ENCODE assay signal across 23 cellular contexts in the genomic region with DNA sequence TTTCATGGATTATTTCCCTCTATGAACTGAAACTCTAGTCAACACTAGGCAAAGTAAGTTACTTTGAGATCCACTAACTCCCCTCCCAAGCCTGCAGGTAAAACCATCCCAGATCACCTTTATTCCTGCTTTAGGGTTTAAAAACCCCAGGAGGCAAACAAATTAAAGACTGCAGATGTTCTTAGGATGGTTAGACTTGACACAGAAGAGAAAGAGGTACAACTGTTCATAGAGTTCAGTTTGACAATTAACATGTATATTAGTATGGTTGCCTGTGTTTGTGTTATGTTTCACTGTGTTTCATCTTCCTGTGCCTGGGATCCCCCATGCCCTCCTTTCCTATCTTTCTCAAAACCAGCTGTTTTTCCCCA. TPM values are rescaled to one million over a fixed set of nuclear protein-coding genes. Genes with fewer than 3 reads are reported as not detected.
DNase-seq lines count a peak whose midpoint lies in the region; ATAC-seq and TF ChIP-seq lines count a peak whose summit lies in the region.
"Had no signal": no experiment of that assay in that cellular context is flagged by ENCODE, and none has a peak within 500 bp of the region (broad histone marks: within the 10 kb centered on the region; RNA-seq: fewer than 3 reads in every experiment).

No MANE protein-coding gene starts in this region.

- H3K18ac ChIP-seq in IMR-90 (ENCODE audit: low read depth, low read length), result no peak overlapping the region

- H3K4me1 ChIP-seq in IMR-90 (ENCODE audit: control insufficient read depth, insufficient read depth, low read length), result peaks cover 28% of the 10 kb centered on the region
- peaks cover 42 to 68% of the 10 kb centered on the region in 2 donors for H3K4me1 ChIP-seq in mucosa of rectum (ENCODE audit: control insufficient read depth in 2 of 2, insufficient read depth in 2 of 2, low read length in 2 of 2)
- H3K4me1 ChIP-seq in right cardiac atrium (ENCODE audit: control insufficient read depth, insufficient read depth, low read length), result peaks cover 28% of the 10 kb centered on the region
- peaks cover 95% of the 10 kb centered on the region for H3K4me1 ChIP-seq in left ventricle myocardium inferior

- peaks cover 43% of the 10 kb centered on the region for H3K9me1 ChIP-seq in IMR-90 (ENCODE audit: insufficient read depth, low read length)

- H2BK120ac ChIP-seq in IMR-90 (ENCODE audit: low read depth, low read length), result no peak overlapping the region

- no peak overlapping the region for H2AFZ ChIP-seq in IMR-90 (replicated peaks; ENCODE audit: low read length, poor library complexity)

- peaks cover 0 to 2% (median 0%) of the 10 kb centered on the region in 7 donors for H3K9me3 Mint-ChIP-seq in CD14-positive monocyte
- no peaks in the 10 kb centered on the region for H3K9me3 Mint-ChIP-seq in dendritic cell treated with granulocyte-macrophage colony-stimulating factor and Interleukin-4, amounts not matched to agents 40 ng/mL and 50 ng/mL, for 4 days
- H3K9me3 Mint-ChIP-seq: brain, endodermal cell had no signal

- TF ChIP-seq CTCF in CD14-positive monocyte (IDR thresholded peaks at IDR 0.05), result no peak
- TF ChIP-seq CTCF in IMR-90 (conservative IDR thresholded peaks at IDR 0.05; ENCODE audit: low read depth, low read length), result no peak
- no peak for TF ChIP-seq CTCF in left ventricle myocardium inferior (IDR thresholded peaks at IDR 0.05; ENCODE audit: borderline replicate concordance)

- peaks cover 23 to 26% of the 10 kb centered on the region in 2 donors for H3K36me3 Mint-ChIP-seq in CD14-positive monocyte
- H3K36me3 Mint-ChIP-seq in dendritic cell treated with granulocyte-macrophage colony-stimulating factor and Interleukin-4, amounts not matched to agents 40 ng/mL and 50 ng/mL, for 4 days (ENCODE audit: low read depth), result peaks cover 89% of the 10 kb centered on the region
- H3K36me3 Mint-ChIP-seq: brain had no signal

- H4K20me1 ChIP-seq in IMR-90 (ENCODE audit: insufficient read depth, low read length), result peaks cover 57% of the 10 kb centered on the region

- H3K27ac Mint-ChIP-seq in CD14-positive monocyte, result peak overlapping the region in 4 of 7 donors; percentile 22 to 80 (median 48)
- H3K27ac Mint-ChIP-seq in dendritic cell treated with granulocyte-macrophage colony-stimulating factor and Interleukin-4, amounts not matched to agents 40 ng/mL and 50 ng/mL, for 4 days, result peak overlapping the region; percentile 46
- H3K27ac Mint-ChIP-seq: brain, endodermal cell had no signal

- dilution Hi-C loops in IMR-90 (cut with HindIII; ENCODE audit: low sequenced_read_pairs, unreplicated experiment), result no loop called here

- H4K91ac ChIP-seq in IMR-90 (ENCODE audit: insufficient read depth, low read depth, low read length), result no peak overlapping the region

- H2BK20ac ChIP-seq in IMR-90 (ENCODE audit: low read depth, low read length), result no peak overlapping the region

- no peak for TF ChIP-seq POLR2A in IMR-90 (IDR thresholded peaks at IDR 0.05; ENCODE audit: low read depth, low read length)

- H3K79me1 ChIP-seq in IMR-90 (ENCODE audit: low read depth in 1 of 2, low read length in 2 of 2), result peaks cover 33 to 92% of the 10 kb centered on the region in 2 experiments

- H3K4me2 ChIP-seq in IMR-90 (ENCODE audit: low read depth, low read length), result no peak overlapping the region

- no peak overlapping the region for H3K27ac ChIP-seq in IMR-90 (ENCODE audit: insufficient read depth, low read length)
- peak overlapping the region; percentile 6 to 78 for H3K27ac ChIP-seq in mucosa of rectum (ENCODE audit: low read depth in 2 of 2, low read length in 2 of 2)
- H3K27ac ChIP-seq in right cardiac atrium (ENCODE audit: low read length), result no peak overlapping the region
- no peak overlapping the region for H3K27ac ChIP-seq in left ventricle myocardium inferior (replicated peaks)
- H3K27ac ChIP-seq: suprapubic skin had no signal

- H3K4me3 ChIP-seq in IMR-90 (ENCODE audit: insufficient read depth, low read depth, low read length), result no peak overlapping the region
- no peak overlapping the region for H3K4me3 ChIP-seq in mucosa of rectum (ENCODE audit: low read length in 2 of 2)
- no peak overlapping the region for H3K4me3 ChIP-seq in right cardiac atrium (ENCODE audit: low read length)
- H3K4me3 ChIP-seq in left ventricle myocardium inferior, result no peak overlapping the region
- H3K4me3 ChIP-seq: GM12878, lung, suprapubic skin had no signal

- no peak overlapping the region for H3K4ac ChIP-seq in IMR-90 (ENCODE audit: low read depth, low read length)

- H3K36me3 ChIP-seq in IMR-90 (ENCODE audit: control insufficient read depth, insufficient read depth, low read length) (no peaks in the 10 kb centered on the region), mucosa of rectum (ENCODE audit: control insufficient read depth in 2 of 2, insufficient read depth in 2 of 2, low read length in 2 of 2) (peaks cover 0 to 2% of the 10 kb centered on the region in 2 donors), left ventricle myocardium inferior (no peaks in the 10 kb centered on the region)
- H3K36me3 ChIP-seq: suprapubic skin had no signal

- H3K4me3 Mint-ChIP-seq in CD14-positive monocyte, result no peak overlapping the region
- H3K4me3 Mint-ChIP-seq in dendritic cell treated with granulocyte-macrophage colony-stimulating factor and Interleukin-4, amounts not matched to agents 40 ng/mL and 50 ng/mL, for 4 days, result no peak overlapping the region
- H3K4me3 Mint-ChIP-seq: brain, endodermal cell had no signal

- peaks cover 0 to 5% (median 0%) of the 10 kb centered on the region in 3 donors for H3K27me3 Mint-ChIP-seq in CD14-positive monocyte (ENCODE audit: low read depth in 3 of 3)
- H3K27me3 Mint-ChIP-seq in dendritic cell treated with granulocyte-macrophage colony-stimulating factor and Interleukin-4, amounts not matched to agents 40 ng/mL and 50 ng/mL, for 4 days, result no peaks in the 10 kb centered on the region

- H2BK5ac ChIP-seq in IMR-90 (ENCODE audit: low read depth, low read length, poor library complexity, severe bottlenecking), result no peak overlapping the region

- no peak for TF ChIP-seq RAD21 in IMR-90 (IDR thresholded peaks at IDR 0.05; ENCODE audit: low read length)

- no peak overlapping the region for H4K5ac ChIP-seq in IMR-90 (ENCODE audit: low read depth, low read length)

- H3K27me3 ChIP-seq in IMR-90 (ENCODE audit: control insufficient read depth, insufficient read depth, low read length) (no peaks in the 10 kb centered on the region), mucosa of rectum (ENCODE audit: control insufficient read depth in 2 of 2, insufficient read depth in 2 of 2, low read length in 2 of 2) (no peaks in the 10 kb centered on the region), right cardiac atrium (ENCODE audit: control insufficient read depth, insufficient read depth) (no peaks in the 10 kb centered on the region), left ventricle myocardium inferior (ENCODE audit: low read depth) (no peaks in the 10 kb centered on the region)
- H3K27me3 ChIP-seq: suprapubic skin had no signal

- no peak overlapping the region for H3K14ac ChIP-seq in IMR-90 (replicated peaks; ENCODE audit: low read depth, low read length)

- H3K4me1 Mint-ChIP-seq in CD14-positive monocyte, result peaks cover 67% of the 10 kb centered on the region
- peaks cover 90% of the 10 kb centered on the region for H3K4me1 Mint-ChIP-seq in dendritic cell treated with granulocyte-macrophage colony-stimulating factor and Interleukin-4, amounts not matched to agents 40 ng/mL and 50 ng/mL, for 4 days (ENCODE audit: low read depth)

- no peak overlapping the region for H4K8ac ChIP-seq in IMR-90 (ENCODE audit: low read depth in 2 of 2, low read length in 2 of 2)

- no peak overlapping the region for H2AK5ac ChIP-seq in IMR-90 (ENCODE audit: low read depth, low read length)

- in situ Hi-C loops in IMR-90 (cut with MboI; ENCODE audit: low sequenced_read_pairs), result no loop called here

- DNase-seq in CD14-positive monocyte (ENCODE audit: low spot score) (no peak), IMR-90 (no peak), cerebellar nuclear complex (lab: John Stamatoyannopoulos, UW) (no peak), activated T-cell treated with anti-CD3 and anti-CD28 coated beads for 4 hours (no peak), right cardiac atrium (no peak), left ventricle myocardium inferior (no peak)
- DNase-seq: activated CD4-positive, alpha-beta T cell treated with anti-CD3 and anti-CD28 coated beads for 1 hour; activated gamma-delta T cell treated with Interleukin-2 at 50 U/mL for 16 hours; activated T-cell treated with anti-CD3 and anti-CD28 coated beads, Interleukin-2, amount 50 U/mL, for 1 hour; KBM-7; kidney; MM.1S; NCI-H1417; NCI-H2081 treated with DMSO at 0.1 percent for 48 hours; NCI-H446 treated with DMSO at 0.1 percent for 48 hours; stimulated activated CD8-positive, alpha-beta memory T cell treated with anti-CD3 and anti-CD28 coated beads, Interleukin-4, amount 100 ng/mL, for 48 hours had no signal

- no peak overlapping the region for H2AK9ac ChIP-seq in IMR-90 (replicated peaks; ENCODE audit: low read depth, low read length, poor library complexity)

- CTCF ChIA-PET in IMR-90 (lab: Yijun Ruan, JAX), result interaction anchor here (0.8 kb wide), 1 partner anchor 77 kb away, joined by 4 read pairs; no protein-coding TSS in a partner anchor

- no TSS peak for BruUV-seq in IMR-90 (replicated peaks; lab: Mats Ljungman, UMichigan)

- no peak overlapping the region for H3K56ac ChIP-seq in IMR-90 (ENCODE audit: extremely low read depth, insufficient read depth, low read length)

- intact Hi-C loops in CD14-positive monocyte (cut with micrococcal nuclease) (no loop called here), IMR-90 (cut with micrococcal nuclease) (no loop called here), right cardiac atrium (cut with DNase I) (no loop called here), left ventricle myocardium inferior (cut with micrococcal nuclease) (no loop called here)
- intact Hi-C loops in dendritic cell treated with granulocyte-macrophage colony-stimulating factor and Interleukin-4, amounts not matched to agents 40 ng/mL and 50 ng/mL, for 4 days (cut with micrococcal nuclease), result no loop called here

- H3K9me3 ChIP-seq in IMR-90 (ENCODE audit: control insufficient read depth, insufficient read depth, low read length) (no peaks in the 10 kb centered on the region), mucosa of rectum (ENCODE audit: control insufficient read depth in 2 of 2, low read length in 2 of 2) (no peaks in the 10 kb centered on the region), right cardiac atrium (ENCODE audit: control insufficient read depth, low read length) (no peaks in the 10 kb centered on the region), left ventricle myocardium inferior (replicated peaks) (no peaks in the 10 kb centered on the region)
- H3K9me3 ChIP-seq: suprapubic skin had no signal

- no peak for ATAC-seq in IMR-90 (ENCODE audit: low read depth)
- no peak for ATAC-seq in right cardiac atrium
- ATAC-seq: GM12878 had no signal

- H3K23ac ChIP-seq in IMR-90 (ENCODE audit: low read depth, low read length), result peak overlapping the region; percentile 3; the same call in 1 of the 2 replicates

- POLR2A ChIA-PET in IMR-90 (lab: Charles Lee; ENCODE audit: unreplicated experiment), result interaction anchor here (0.7 kb wide), 1 partner anchor 373 kb away, joined by 8 read pairs; no protein-coding TSS in a partner anchor

- H2BK15ac ChIP-seq in IMR-90 (ENCODE audit: low read depth, low read length), result no peak overlapping the region

- H3K9ac ChIP-seq in IMR-90 (ENCODE audit: low read depth, low read length) (no peak overlapping the region), mucosa of rectum (ENCODE audit: low read depth in 1 of 2, low read length in 2 of 2) (no peak overlapping the region)

RNA-seq across cellular contexts. Expression of a gene that starts 53.5 kb away (rescaled TPM):
- polyA plus RNA-seq in CD14-positive monocyte (1 to 10 TPM; 2.1 to 5.6 TPM), IMR-90 (2012; rRNA removed) (4.7 and 14.5 TPM in 2 replicates), right cardiac atrium (7.8 TPM)
- total RNA-seq in IMR-90 (2012; rRNA removed) (8.4 and 8.6 TPM in 2 replicates), right cardiac atrium (10 to 100 TPM; 35.3 to 40.4 (median 38.0) TPM), left ventricle myocardium inferior (33.3 TPM)
- 2.1 and 2.4 TPM in 2 replicates for polyA plus RNA-seq in IMR-90 (2012; cell fraction: cytosol; rRNA removed)
- polyA plus RNA-seq in IMR-90 (2012; cell fraction: nucleus; rRNA removed; ENCODE audit: low replicate concordance), result 13.2 and 13.5 TPM in 2 replicates

Comparison
In these comparisons a context has a peak if more than half of its experiments do, and no peak if none do; other contexts are left out.
1. H3K27ac ChIP-seq: peak in mucosa of rectum (2 of 2); none in IMR-90 (single experiment), right cardiac atrium (single experiment) and left ventricle myocardium inferior (single experiment).